12 cellular contexts compared by ENCODE assay signal in genomic region chr5:168765220-168766037, GRCh38.
A peak's percentile ranks its signal among the peaks of the same experiment; 100 is the strongest.
DNase-seq lines count a peak whose midpoint lies in the region; ATAC-seq and TF ChIP-seq lines count a peak whose summit lies in the region.
"Had no signal": no experiment of that assay in that cellular context is flagged by ENCODE, and none has a peak within 500 bp of the region (broad histone marks: within the 10 kb centered on the region; RNA-seq: fewer than 3 reads in every experiment).

No MANE protein-coding gene starts in this region.

- no peaks in the 10 kb centered on the region for H3K27me3 Mint-ChIP-seq in activated CD4-positive, alpha-beta T cell treated with anti-CD3 and anti-CD28 coated beads, Interleukin-2, amount 10 ng/mL, durations not matched to agents 7 days and 5 days

- H3K4me3 Mint-ChIP-seq in activated CD4-positive, alpha-beta T cell treated with anti-CD3 and anti-CD28 coated beads, Interleukin-2, amount 10 ng/mL, durations not matched to agents 7 days and 5 days, result no peak overlapping the region
- H3K4me3 Mint-ChIP-seq: T-helper 1 cell treated with Interleukin-12 subunit alpha and Interleukin-12 subunit beta and Interleukin-4 antibody, amounts not matched to agents 30 μg/mL and 1 μg/mL, for 36 hours had no signal

- TF ChIP-seq EP300 in SK-N-SH (IDR thresholded peaks at IDR 0.05; ENCODE audit: borderline replicate concordance in 1 of 2, low read depth in 1 of 2, low read length in 1 of 2) (no peak), suprapubic skin (IDR thresholded peaks at IDR 0.05) (no peak)

- H3K9me2 ChIP-seq in SK-N-SH, result no peaks in the 10 kb centered on the region

- H3K79me2 ChIP-seq in SK-N-SH (ENCODE audit: insufficient read depth), result no peaks in the 10 kb centered on the region

- TF ChIP-seq RAD21 in SK-N-SH (IDR thresholded peaks at IDR 0.05; ENCODE audit: low read length), result no peak

- H3K4me3 ChIP-seq in SK-N-SH (ENCODE audit: low read depth in 2 of 2, low read length in 1 of 2), result no peak overlapping the region
- no peak overlapping the region for H3K4me3 ChIP-seq in suprapubic skin
- H3K4me3 ChIP-seq in colonic mucosa, result no peak overlapping the region

- no peak for TF ChIP-seq POLR2A in suprapubic skin (IDR thresholded peaks at IDR 0.05)

- TF ChIP-seq CTCF in SK-N-SH (IDR thresholded peaks at IDR 0.05) (no peak), suprapubic skin (IDR thresholded peaks at IDR 0.05) (no peak), colonic mucosa (IDR thresholded peaks at IDR 0.05) (no peak)

- peak; percentile 68 to 72 for ATAC-seq in left cardiac atrium

- in situ Hi-C loops in G401 (cut with HindIII; ENCODE audit: low sequenced_read_pairs), result no loop called here

- POLR2A ChIA-PET in SK-N-SH (lab: Yijun Ruan, JAX), result interaction anchor here (0.7 to 1.3 kb wide), 7 partner anchors 9 to 179 kb away, joined by 3 to 7 read pairs (median 3); no protein-coding TSS in a partner anchor
- POLR2A ChIA-PET in activated CD4-positive, alpha-beta T cell treated with anti-CD3 and anti-CD28 coated beads, Interleukin-2, amount 10 ng/mL, durations not matched to agents 7 days and 5 days (lab: Charles Lee), result no interaction called here

- H3K36me3 ChIP-seq in SK-N-SH (replicated peaks in 1 of 2; ENCODE audit: control insufficient read depth in 1 of 2, insufficient read depth in 2 of 2, low read length in 1 of 2), result peaks cover 16 to 97% of the 10 kb centered on the region in 2 experiments
- H3K36me3 ChIP-seq in suprapubic skin, result peaks cover 8% of the 10 kb centered on the region
- H3K36me3 ChIP-seq in colonic mucosa, result no peaks in the 10 kb centered on the region

- DNase-seq in H4 (ENCODE audit: low spot score), result peak; percentile 39
- DNase-seq in SK-N-SH, result peak; percentile 59
- peak; percentile 50 for DNase-seq in left cardiac atrium
- no peak for DNase-seq in suprapubic skin (ENCODE audit: low spot score in 2 of 2)
- no peak for DNase-seq in HK-2 (ENCODE audit: unreplicated experiment)
- DNase-seq in G401 (ENCODE audit: low spot score), result no peak
- DNase-seq in colonic mucosa, result no peak
- DNase-seq in activated CD4-positive, alpha-beta T cell treated with anti-CD3 and anti-CD28 coated beads, Interleukin-2, amount 10 ng/mL, durations not matched to agents 7 days and 5 days, result no peak
- DNase-seq: activated CD4-positive, alpha-beta T cell treated with anti-CD3 and anti-CD28 coated beads, Interleukin-2, amount 50 U/mL, for 4 hours; COR-L47 had no signal

- H3K36me3 Mint-ChIP-seq in activated CD4-positive, alpha-beta T cell treated with anti-CD3 and anti-CD28 coated beads, Interleukin-2, amount 10 ng/mL, durations not matched to agents 7 days and 5 days (ENCODE audit: low read depth), result no peaks in the 10 kb centered on the region

- no peaks in the 10 kb centered on the region for H3K4me1 Mint-ChIP-seq in activated CD4-positive, alpha-beta T cell treated with anti-CD3 and anti-CD28 coated beads, Interleukin-2, amount 10 ng/mL, durations not matched to agents 7 days and 5 days

- no peak overlapping the region for H2AFZ ChIP-seq in SK-N-SH (ENCODE audit: low read depth)

- H3K9ac ChIP-seq in SK-N-SH, result no peak overlapping the region
- no peak overlapping the region for H3K9ac ChIP-seq in colonic mucosa (ENCODE audit: low read depth in 2 of 2, low read length in 2 of 2)

- no peak overlapping the region for H3K27ac Mint-ChIP-seq in activated CD4-positive, alpha-beta T cell treated with anti-CD3 and anti-CD28 coated beads, Interleukin-2, amount 10 ng/mL, durations not matched to agents 7 days and 5 days
- H3K27ac Mint-ChIP-seq: activated T-helper 2 cell treated with anti-CD3 and anti-CD28 coated beads, Interferon-gamma antibody, Interleukin-2, Interleukin-4, amounts not matched to agents 10 μg/mL and 5 μg/mL and 100 μg/mL, durations not matched to agents 14 hours and 24 hours and 36 hours; T-helper 1 cell treated with Interleukin-12 subunit alpha and Interleukin-12 subunit beta and Interleukin-4 antibody, amounts not matched to agents 30 μg/mL and 1 μg/mL, for 36 hours had no signal

- peak overlapping the region; percentile 29 for H3K4me2 ChIP-seq in SK-N-SH

- H3K9me3 ChIP-seq in SK-N-SH, result no peaks in the 10 kb centered on the region
- H3K9me3 ChIP-seq in suprapubic skin, result no peaks in the 10 kb centered on the region
- H3K9me3 ChIP-seq in colonic mucosa, result no peaks in the 10 kb centered on the region

- H3K27ac ChIP-seq in SK-N-SH (ENCODE audit: low read depth in 2 of 2, low read length in 1 of 2) (peak overlapping the region; percentile 52 to 96), suprapubic skin (peak overlapping the region; percentile 54), colonic mucosa (no peak overlapping the region)

- intact Hi-C loops in left cardiac atrium (cut with DNase I), result no loop called here
- intact Hi-C loops in colonic mucosa (cut with DNase I), result no loop called here

- no peaks in the 10 kb centered on the region for H3F3A ChIP-seq in SK-N-SH (replicated peaks; ENCODE audit: insufficient read depth)

- peaks cover 3% of the 10 kb centered on the region for H3K9me3 Mint-ChIP-seq in activated CD4-positive, alpha-beta T cell treated with anti-CD3 and anti-CD28 coated beads, Interleukin-2, amount 10 ng/mL, durations not matched to agents 7 days and 5 days
- H3K9me3 Mint-ChIP-seq: activated T-helper 2 cell treated with anti-CD3 and anti-CD28 coated beads, Interferon-gamma antibody, Interleukin-2, Interleukin-4, amounts not matched to agents 10 μg/mL and 5 μg/mL and 100 μg/mL, durations not matched to agents 14 hours and 24 hours and 36 hours; T-helper 1 cell treated with Interleukin-12 subunit alpha and Interleukin-12 subunit beta and Interleukin-4 antibody, amounts not matched to agents 30 μg/mL and 1 μg/mL, for 36 hours had no signal

- H3K27me3 ChIP-seq in SK-N-SH (ENCODE audit: insufficient read depth) (no peaks in the 10 kb centered on the region), suprapubic skin (no peaks in the 10 kb centered on the region), colonic mucosa (no peaks in the 10 kb centered on the region)

- 62% methylated on average over 18 of the region's 18 CpGs for WGBS in SK-N-SH (ENCODE audit: low lambda C conversion rate)
- WGBS in suprapubic skin, result 60% methylated on average over 18 of the region's 18 CpGs

- CTCF ChIA-PET in SK-N-SH (lab: Yijun Ruan, JAX), result interaction anchor here (0.9 to 1.9 kb wide), 6 partner anchors 10 to 496 kb away, joined by 3 to 6 read pairs (median 3); no protein-coding TSS in a partner anchor
- CTCF ChIA-PET in activated CD4-positive, alpha-beta T cell treated with anti-CD3 and anti-CD28 coated beads, Interleukin-2, amount 10 ng/mL, durations not matched to agents 7 days and 5 days (lab: Charles Lee), result no interaction called here

- H4K20me1 ChIP-seq in SK-N-SH (ENCODE audit: insufficient read depth), result no peaks in the 10 kb centered on the region

- H3K4me1 ChIP-seq in SK-N-SH (ENCODE audit: control insufficient read depth in 1 of 2, insufficient read depth in 2 of 2, low read depth in 1 of 2, low read length in 1 of 2) (peaks cover 15 to 69% of the 10 kb centered on the region in 2 experiments; a peak in 3 of 4 replicates), suprapubic skin (peaks cover 7% of the 10 kb centered on the region), colonic mucosa (no peaks in the 10 kb centered on the region)

TF ChIP-seq in SK-N-SH, 30 proteins besides CTCF, POLR2A, EP300 and RAD21:
- TF ChIP-seq MXI1 (IDR thresholded peaks at IDR 0.05; ENCODE audit: low read depth, low read length) (no peak), POLR2AphosphoS5 (IDR thresholded peaks at IDR 0.05; ENCODE audit: low read depth, low read length) (no peak; the same call in 1 of the 2 replicates), PBX3 (IDR thresholded peaks at IDR 0.05) (peak; percentile 50; the same call in 1 of the 2 replicates), RFX5 (IDR thresholded peaks at IDR 0.05; ENCODE audit: low read length) (no peak), TCF12 (IDR thresholded peaks at IDR 0.05) (no peak), MEF2A (IDR thresholded peaks at IDR 0.05; ENCODE audit: borderline replicate concordance, low read depth) (no peak), USF1 (IDR thresholded peaks at IDR 0.05; ENCODE audit: borderline replicate concordance, low read depth) (no peak), IRF3 (IDR thresholded peaks at IDR 0.05; ENCODE audit: low read depth, low read length) (no peak)

Comparison
In these comparisons a context has a peak if more than half of its experiments do, and no peak if none do; other contexts are left out.
1. DNase-seq: peak in H4 (single experiment), SK-N-SH (single experiment) and left cardiac atrium (single experiment); none in suprapubic skin (0 of 2), HK-2 (single experiment), G401 (single experiment), colonic mucosa (single experiment) and activated CD4-positive, alpha-beta T cell treated with anti-CD3 and anti-CD28 coated beads, Interleukin-2, amount 10 ng/mL, durations not matched to agents 7 days and 5 days (single experiment).